ENCODE assay signal across 7 cellular contexts in genomic region chr5:147068998-147069397, GRCh38.
"Had no signal": no experiment of that assay in that cellular context is flagged by ENCODE, and none has a peak within 500 bp of the region (broad histone marks: within the 10 kb centered on the region; RNA-seq: fewer than 3 reads in every experiment).

No MANE protein-coding gene starts in this region.

- H3K27ac Mint-ChIP-seq: H9 had no signal

- DNase-seq: GOT3, H9, HCEC 1CT, IMR-90, KG1 had no signal

- ATAC-seq: K562 had no signal

- H3K27ac ChIP-seq: HL-60 had no signal

- H3K9me3 Mint-ChIP-seq: H9 had no signal

- H3K4me3 ChIP-seq: K562 had no signal

- H3K4me3 Mint-ChIP-seq: H9 had no signal
